In genomic region chr1:204127597-204128242, GRCh38 we compare ENCODE assay signal across 1 cellular context.
TF ChIP-seq lines count a peak whose summit lies in the region.

No MANE protein-coding gene starts in this region.

TF ChIP-seq in HepG2, 621 proteins besides CTCF, POLR2A, EP300 and RAD21 (continues in another document):
- TF ChIP-seq ZNF44 (CRISPR knock-in tag; IDR thresholded peaks at IDR 0.05) (no peak), NR2F6 (IDR thresholded peaks at IDR 0.05) (no peak), NR2F6 (CRISPR knock-in tag; IDR thresholded peaks at IDR 0.05) (0 out of 2 replicates have a peak, but pooled peaks have one; percentile 26), ZNF263 (CRISPR knock-in tag; IDR thresholded peaks at IDR 0.05) (peak; percentile 89), CERS6 (CRISPR knock-in tag; IDR thresholded peaks at IDR 0.05) (no peak), EZH2 (conservative IDR thresholded peaks at IDR 0.05; ENCODE audit: low read depth, low read length) (no peak), ZFX (CRISPR knock-in tag; IDR thresholded peaks at IDR 0.05; ENCODE audit: low read depth) (peak; percentile 43; the same call in 1 of the 2 replicates), KDM2A (CRISPR knock-in tag; IDR thresholded peaks at IDR 0.05; ENCODE audit: borderline replicate concordance, low read depth) (peak; percentile 32; the same call in 1 of the 2 replicates), YY1 (IDR thresholded peaks at IDR 0.05; ENCODE audit: insufficient read depth, insufficient replicate concordance, low read depth, low read length) (peak; percentile 29), ASH2L (IDR thresholded peaks at IDR 0.05; ENCODE audit: insufficient read length, low read depth, low read length) (no peak), ZSCAN25 (CRISPR knock-in tag; IDR thresholded peaks at IDR 0.05) (peak; percentile 73; the same call in 1 of the 2 replicates), MIXL1 (CRISPR knock-in tag; IDR thresholded peaks at IDR 0.05) (0 out of 2 replicates have a peak, but pooled peaks have one; percentile 34), RBM22 (optimal IDR thresholded peaks at IDR 0.05; ENCODE audit: low read length) (peak; percentile 69), MTF1 (CRISPR knock-in tag; IDR thresholded peaks at IDR 0.05) (no peak), STAG1 (CRISPR knock-in tag; IDR thresholded peaks at IDR 0.05) (peak; percentile 95), XRCC5 (optimal IDR thresholded peaks at IDR 0.05; ENCODE audit: low read length) (peak; percentile 84), ZNF687 (CRISPR knock-in tag; IDR thresholded peaks at IDR 0.05) (0 out of 2 replicates have a peak, but pooled peaks have one; percentile 9), PATZ1 (CRISPR knock-in tag; IDR thresholded peaks at IDR 0.05) (0 out of 2 replicates have a peak, but pooled peaks have one; percentile 20), GATAD2A (CRISPR knock-in tag; IDR thresholded peaks at IDR 0.05) (peak; percentile 39; the same call in 1 of the 2 replicates), ZFP82 (CRISPR knock-in tag; IDR thresholded peaks at IDR 0.05; ENCODE audit: borderline replicate concordance) (0 out of 2 replicates have a peak, but pooled peaks have one; percentile 29), SRF (IDR thresholded peaks at IDR 0.05; ENCODE audit: low read depth, low read length) (peak; percentile 90), YEATS2 (CRISPR knock-in tag; IDR thresholded peaks at IDR 0.05; ENCODE audit: borderline replicate concordance) (peak; percentile 45; the same call in 1 of the 2 replicates), KMT2B (CRISPR knock-in tag; IDR thresholded peaks at IDR 0.05) (no peak), GATAD1 (CRISPR knock-in tag; IDR thresholded peaks at IDR 0.05) (0 out of 2 replicates have a peak, but pooled peaks have one; percentile 19), FOSL2 (CRISPR knock-in tag; IDR thresholded peaks at IDR 0.05) (0 out of 2 replicates have a peak, but pooled peaks have one; percentile 24), ZNF205 (CRISPR knock-in tag; IDR thresholded peaks at IDR 0.05) (peak; percentile 38; the same call in 1 of the 2 replicates)
- TF ChIP-seq, protein P1, sequence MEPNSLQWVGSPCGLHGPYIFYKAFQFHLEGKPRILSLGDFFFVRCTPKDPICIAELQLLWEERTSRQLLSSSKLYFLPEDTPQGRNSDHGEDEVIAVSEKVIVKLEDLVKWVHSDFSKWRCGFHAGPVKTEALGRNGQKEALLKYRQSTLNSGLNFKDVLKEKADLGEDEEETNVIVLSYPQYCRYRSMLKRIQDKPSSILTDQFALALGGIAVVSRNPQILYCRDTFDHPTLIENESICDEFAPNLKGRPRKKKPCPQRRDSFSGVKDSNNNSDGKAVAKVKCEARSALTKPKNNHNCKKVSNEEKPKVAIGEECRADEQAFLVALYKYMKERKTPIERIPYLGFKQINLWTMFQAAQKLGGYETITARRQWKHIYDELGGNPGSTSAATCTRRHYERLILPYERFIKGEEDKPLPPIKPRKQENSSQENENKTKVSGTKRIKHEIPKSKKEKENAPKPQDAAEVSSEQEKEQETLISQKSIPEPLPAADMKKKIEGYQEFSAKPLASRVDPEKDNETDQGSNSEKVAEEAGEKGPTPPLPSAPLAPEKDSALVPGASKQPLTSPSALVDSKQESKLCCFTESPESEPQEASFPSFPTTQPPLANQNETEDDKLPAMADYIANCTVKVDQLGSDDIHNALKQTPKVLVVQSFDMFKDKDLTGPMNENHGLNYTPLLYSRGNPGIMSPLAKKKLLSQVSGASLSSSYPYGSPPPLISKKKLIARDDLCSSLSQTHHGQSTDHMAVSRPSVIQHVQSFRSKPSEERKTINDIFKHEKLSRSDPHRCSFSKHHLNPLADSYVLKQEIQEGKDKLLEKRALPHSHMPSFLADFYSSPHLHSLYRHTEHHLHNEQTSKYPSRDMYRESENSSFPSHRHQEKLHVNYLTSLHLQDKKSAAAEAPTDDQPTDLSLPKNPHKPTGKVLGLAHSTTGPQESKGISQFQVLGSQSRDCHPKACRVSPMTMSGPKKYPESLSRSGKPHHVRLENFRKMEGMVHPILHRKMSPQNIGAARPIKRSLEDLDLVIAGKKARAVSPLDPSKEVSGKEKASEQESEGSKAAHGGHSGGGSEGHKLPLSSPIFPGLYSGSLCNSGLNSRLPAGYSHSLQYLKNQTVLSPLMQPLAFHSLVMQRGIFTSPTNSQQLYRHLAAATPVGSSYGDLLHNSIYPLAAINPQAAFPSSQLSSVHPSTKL (CRISPR knock-in tag; IDR thresholded peaks at IDR 0.05), result 0 out of 2 replicates have a peak, but pooled peaks have one; percentile 13
- TF ChIP-seq, protein P2, sequence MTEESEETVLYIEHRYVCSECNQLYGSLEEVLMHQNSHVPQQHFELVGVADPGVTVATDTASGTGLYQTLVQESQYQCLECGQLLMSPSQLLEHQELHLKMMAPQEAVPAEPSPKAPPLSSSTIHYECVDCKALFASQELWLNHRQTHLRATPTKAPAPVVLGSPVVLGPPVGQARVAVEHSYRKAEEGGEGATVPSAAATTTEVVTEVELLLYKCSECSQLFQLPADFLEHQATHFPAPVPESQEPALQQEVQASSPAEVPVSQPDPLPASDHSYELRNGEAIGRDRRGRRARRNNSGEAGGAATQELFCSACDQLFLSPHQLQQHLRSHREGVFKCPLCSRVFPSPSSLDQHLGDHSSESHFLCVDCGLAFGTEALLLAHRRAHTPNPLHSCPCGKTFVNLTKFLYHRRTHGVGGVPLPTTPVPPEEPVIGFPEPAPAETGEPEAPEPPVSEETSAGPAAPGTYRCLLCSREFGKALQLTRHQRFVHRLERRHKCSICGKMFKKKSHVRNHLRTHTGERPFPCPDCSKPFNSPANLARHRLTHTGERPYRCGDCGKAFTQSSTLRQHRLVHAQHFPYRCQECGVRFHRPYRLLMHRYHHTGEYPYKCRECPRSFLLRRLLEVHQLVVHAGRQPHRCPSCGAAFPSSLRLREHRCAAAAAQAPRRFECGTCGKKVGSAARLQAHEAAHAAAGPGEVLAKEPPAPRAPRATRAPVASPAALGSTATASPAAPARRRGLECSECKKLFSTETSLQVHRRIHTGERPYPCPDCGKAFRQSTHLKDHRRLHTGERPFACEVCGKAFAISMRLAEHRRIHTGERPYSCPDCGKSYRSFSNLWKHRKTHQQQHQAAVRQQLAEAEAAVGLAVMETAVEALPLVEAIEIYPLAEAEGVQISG (CRISPR knock-in tag; IDR thresholded peaks at IDR 0.05), result peak; percentile 91
- TF ChIP-seq, protein P3, sequence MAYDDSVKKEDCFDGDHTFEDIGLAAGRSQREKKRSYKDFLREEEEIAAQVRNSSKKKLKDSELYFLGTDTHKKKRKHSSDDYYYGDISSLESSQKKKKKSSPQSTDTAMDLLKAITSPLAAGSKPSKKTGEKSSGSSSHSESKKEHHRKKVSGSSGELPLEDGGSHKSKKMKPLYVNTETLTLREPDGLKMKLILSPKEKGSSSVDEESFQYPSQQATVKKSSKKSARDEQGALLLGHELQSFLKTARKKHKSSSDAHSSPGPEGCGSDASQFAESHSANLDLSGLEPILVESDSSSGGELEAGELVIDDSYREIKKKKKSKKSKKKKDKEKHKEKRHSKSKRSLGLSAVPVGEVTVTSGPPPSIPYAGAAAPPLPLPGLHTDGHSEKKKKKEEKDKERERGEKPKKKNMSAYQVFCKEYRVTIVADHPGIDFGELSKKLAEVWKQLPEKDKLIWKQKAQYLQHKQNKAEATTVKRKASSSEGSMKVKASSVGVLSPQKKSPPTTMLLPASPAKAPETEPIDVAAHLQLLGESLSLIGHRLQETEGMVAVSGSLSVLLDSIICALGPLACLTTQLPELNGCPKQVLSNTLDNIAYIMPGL (CRISPR knock-in tag; IDR thresholded peaks at IDR 0.05; ENCODE audit: borderline replicate concordance in 1 of 2, low read depth in 1 of 2), result peak; percentile 23 to 63; a peak in 1 of 4 replicates
- TF ChIP-seq, protein P4, sequence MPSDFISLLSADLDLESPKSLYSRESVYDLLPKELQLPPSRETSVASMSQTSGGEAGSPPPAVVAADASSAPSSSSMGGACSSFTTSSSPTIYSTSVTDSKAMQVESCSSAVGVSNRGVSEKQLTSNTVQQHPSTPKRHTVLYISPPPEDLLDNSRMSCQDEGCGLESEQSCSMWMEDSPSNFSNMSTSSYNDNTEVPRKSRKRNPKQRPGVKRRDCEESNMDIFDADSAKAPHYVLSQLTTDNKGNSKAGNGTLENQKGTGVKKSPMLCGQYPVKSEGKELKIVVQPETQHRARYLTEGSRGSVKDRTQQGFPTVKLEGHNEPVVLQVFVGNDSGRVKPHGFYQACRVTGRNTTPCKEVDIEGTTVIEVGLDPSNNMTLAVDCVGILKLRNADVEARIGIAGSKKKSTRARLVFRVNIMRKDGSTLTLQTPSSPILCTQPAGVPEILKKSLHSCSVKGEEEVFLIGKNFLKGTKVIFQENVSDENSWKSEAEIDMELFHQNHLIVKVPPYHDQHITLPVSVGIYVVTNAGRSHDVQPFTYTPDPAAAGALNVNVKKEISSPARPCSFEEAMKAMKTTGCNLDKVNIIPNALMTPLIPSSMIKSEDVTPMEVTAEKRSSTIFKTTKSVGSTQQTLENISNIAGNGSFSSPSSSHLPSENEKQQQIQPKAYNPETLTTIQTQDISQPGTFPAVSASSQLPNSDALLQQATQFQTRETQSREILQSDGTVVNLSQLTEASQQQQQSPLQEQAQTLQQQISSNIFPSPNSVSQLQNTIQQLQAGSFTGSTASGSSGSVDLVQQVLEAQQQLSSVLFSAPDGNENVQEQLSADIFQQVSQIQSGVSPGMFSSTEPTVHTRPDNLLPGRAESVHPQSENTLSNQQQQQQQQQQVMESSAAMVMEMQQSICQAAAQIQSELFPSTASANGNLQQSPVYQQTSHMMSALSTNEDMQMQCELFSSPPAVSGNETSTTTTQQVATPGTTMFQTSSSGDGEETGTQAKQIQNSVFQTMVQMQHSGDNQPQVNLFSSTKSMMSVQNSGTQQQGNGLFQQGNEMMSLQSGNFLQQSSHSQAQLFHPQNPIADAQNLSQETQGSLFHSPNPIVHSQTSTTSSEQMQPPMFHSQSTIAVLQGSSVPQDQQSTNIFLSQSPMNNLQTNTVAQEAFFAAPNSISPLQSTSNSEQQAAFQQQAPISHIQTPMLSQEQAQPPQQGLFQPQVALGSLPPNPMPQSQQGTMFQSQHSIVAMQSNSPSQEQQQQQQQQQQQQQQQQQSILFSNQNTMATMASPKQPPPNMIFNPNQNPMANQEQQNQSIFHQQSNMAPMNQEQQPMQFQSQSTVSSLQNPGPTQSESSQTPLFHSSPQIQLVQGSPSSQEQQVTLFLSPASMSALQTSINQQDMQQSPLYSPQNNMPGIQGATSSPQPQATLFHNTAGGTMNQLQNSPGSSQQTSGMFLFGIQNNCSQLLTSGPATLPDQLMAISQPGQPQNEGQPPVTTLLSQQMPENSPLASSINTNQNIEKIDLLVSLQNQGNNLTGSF (CRISPR knock-in tag; IDR thresholded peaks at IDR 0.05), result no peak
- TF ChIP-seq, protein P5, sequence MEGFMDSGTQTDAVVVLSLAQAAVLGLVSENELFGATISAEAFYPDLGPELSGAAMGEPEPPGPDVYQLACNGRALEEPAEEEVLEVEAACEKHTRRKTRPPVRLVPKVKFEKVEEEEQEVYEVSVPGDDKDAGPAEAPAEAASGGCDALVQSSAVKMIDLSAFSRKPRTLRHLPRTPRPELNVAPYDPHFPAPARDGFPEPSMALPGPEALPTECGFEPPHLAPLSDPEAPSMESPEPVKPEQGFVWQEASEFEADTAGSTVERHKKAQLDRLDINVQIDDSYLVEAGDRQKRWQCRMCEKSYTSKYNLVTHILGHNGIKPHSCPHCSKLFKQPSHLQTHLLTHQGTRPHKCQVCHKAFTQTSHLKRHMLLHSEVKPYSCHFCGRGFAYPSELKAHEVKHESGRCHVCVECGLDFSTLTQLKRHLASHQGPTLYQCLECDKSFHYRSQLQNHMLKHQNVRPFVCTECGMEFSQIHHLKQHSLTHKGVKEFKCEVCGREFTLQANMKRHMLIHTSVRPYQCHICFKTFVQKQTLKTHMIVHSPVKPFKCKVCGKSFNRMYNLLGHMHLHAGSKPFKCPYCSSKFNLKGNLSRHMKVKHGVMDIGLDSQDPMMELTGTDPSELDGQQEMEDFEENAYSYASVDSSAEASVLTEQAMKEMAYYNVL (CRISPR knock-in tag; IDR thresholded peaks at IDR 0.05; ENCODE audit: borderline replicate concordance), result no peak
